ENCODE assay signal across 2 cellular contexts in genomic region chr4:45063701-45064100, GRCh38.
TF ChIP-seq lines count a peak whose summit lies in the region.

No MANE protein-coding gene starts in this region.

TF ChIP-seq in GM23338, 12 proteins besides CTCF, POLR2A, EP300 and RAD21 (continued from another document):
- TF ChIP-seq NANOG (IDR thresholded peaks at IDR 0.05; ENCODE audit: borderline replicate concordance) (no peak), JUNB (IDR thresholded peaks at IDR 0.05; ENCODE audit: unreplicated experiment) (no peak), ZNF114 (CRISPR knock-in tag; IDR thresholded peaks at IDR 0.05) (no peak), EZH2 (IDR thresholded peaks at IDR 0.05; ENCODE audit: low read depth, unreplicated experiment) (no peak), ZNF331 (CRISPR knock-in tag; IDR thresholded peaks at IDR 0.05; ENCODE audit: low read depth) (no peak), POLR2AphosphoS5 (IDR thresholded peaks at IDR 0.05; ENCODE audit: low read depth) (no peak), STAT1 (IDR thresholded peaks at IDR 0.05; ENCODE audit: unreplicated experiment) (no peak), ZNF462 (CRISPR knock-in tag; IDR thresholded peaks at IDR 0.05) (no peak)

TF ChIP-seq in SK-N-SH treated with all-trans-retinoic acid at 6 μM for 48 hours, 23 proteins besides CTCF, POLR2A, EP300 and RAD21 (continued from another document):
- TF ChIP-seq, protein P1, sequence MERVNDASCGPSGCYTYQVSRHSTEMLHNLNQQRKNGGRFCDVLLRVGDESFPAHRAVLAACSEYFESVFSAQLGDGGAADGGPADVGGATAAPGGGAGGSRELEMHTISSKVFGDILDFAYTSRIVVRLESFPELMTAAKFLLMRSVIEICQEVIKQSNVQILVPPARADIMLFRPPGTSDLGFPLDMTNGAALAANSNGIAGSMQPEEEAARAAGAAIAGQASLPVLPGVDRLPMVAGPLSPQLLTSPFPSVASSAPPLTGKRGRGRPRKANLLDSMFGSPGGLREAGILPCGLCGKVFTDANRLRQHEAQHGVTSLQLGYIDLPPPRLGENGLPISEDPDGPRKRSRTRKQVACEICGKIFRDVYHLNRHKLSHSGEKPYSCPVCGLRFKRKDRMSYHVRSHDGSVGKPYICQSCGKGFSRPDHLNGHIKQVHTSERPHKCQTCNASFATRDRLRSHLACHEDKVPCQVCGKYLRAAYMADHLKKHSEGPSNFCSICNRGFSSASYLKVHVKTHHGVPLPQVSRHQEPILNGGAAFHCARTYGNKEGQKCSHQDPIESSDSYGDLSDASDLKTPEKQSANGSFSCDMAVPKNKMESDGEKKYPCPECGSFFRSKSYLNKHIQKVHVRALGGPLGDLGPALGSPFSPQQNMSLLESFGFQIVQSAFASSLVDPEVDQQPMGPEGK (CRISPR knock-in tag; IDR thresholded peaks at IDR 0.05; ENCODE audit: borderline replicate concordance), result no peak
